ENCODE assay signal across 11 cellular contexts in genomic region chr5:96729156-96729555, GRCh38.
DNase-seq lines count a peak whose midpoint lies in the region; ATAC-seq and TF ChIP-seq lines count a peak whose summit lies in the region.
"Had no signal": no experiment of that assay in that cellular context is flagged by ENCODE, and none has a peak within 500 bp of the region (broad histone marks: within the 10 kb centered on the region; RNA-seq: fewer than 3 reads in every experiment).

No MANE protein-coding gene starts in this region.

- no peaks in the 10 kb centered on the region for H3K9me3 Mint-ChIP-seq in endodermal cell
- H3K9me3 Mint-ChIP-seq: activated B cell treated with CpG ODN at 0.5 μM for 24 hours, immature natural killer cell had no signal

- H3K27me3 ChIP-seq in Loucy (ENCODE audit: insufficient read depth, low read length, poor library complexity, severe bottlenecking) = no peaks in the 10 kb centered on the region
- no peaks in the 10 kb centered on the region for H3K27me3 ChIP-seq in endodermal cell (ENCODE audit: control insufficient read depth, insufficient read depth, low read length, poor library complexity, severe bottlenecking)
- no peaks in the 10 kb centered on the region for H3K27me3 ChIP-seq in osteoblast (ENCODE audit: insufficient read depth, low read length)

- H3K36me3 ChIP-seq in Loucy (ENCODE audit: insufficient read depth, low read length) (peaks cover 5% of the 10 kb centered on the region), endodermal cell (ENCODE audit: control insufficient read depth, insufficient read depth, low read length) (no peaks in the 10 kb centered on the region), osteoblast (ENCODE audit: insufficient read depth, low read length) (peaks cover 29% of the 10 kb centered on the region)

- H2AFZ ChIP-seq in Loucy (ENCODE audit: low read length) (no peak overlapping the region), osteoblast (ENCODE audit: low read length) (no peak overlapping the region)

- H3K4me1 ChIP-seq in Loucy (ENCODE audit: insufficient read depth, low read length, poor library complexity, severe bottlenecking) (no peaks in the 10 kb centered on the region), endodermal cell (ENCODE audit: control insufficient read depth, insufficient read depth, low read length) (peaks cover 4% of the 10 kb centered on the region), osteoblast (ENCODE audit: insufficient read depth, low read length) (peaks cover 2% of the 10 kb centered on the region)

- no peak overlapping the region for H3K4me3 Mint-ChIP-seq in endodermal cell
- H3K4me3 Mint-ChIP-seq: activated B cell treated with CpG ODN at 0.5 μM for 24 hours, immature natural killer cell had no signal

- ATAC-seq in omental fat pad (ENCODE audit: low FRiP score) = no peak

- H3K79me2 ChIP-seq in Loucy (ENCODE audit: insufficient read depth, low read length) (no peaks in the 10 kb centered on the region), osteoblast (ENCODE audit: insufficient read depth, low read length) (peaks cover 42% of the 10 kb centered on the region)

- H3K9me2 ChIP-seq in Loucy (replicated peaks; ENCODE audit: low read depth, low read length) = no peaks in the 10 kb centered on the region

- no peaks in the 10 kb centered on the region for H4K20me1 ChIP-seq in Loucy (ENCODE audit: insufficient read depth, low read length, poor library complexity, severe bottlenecking)
- H4K20me1 ChIP-seq in osteoblast (ENCODE audit: insufficient read depth, low read length) = peaks cover 7% of the 10 kb centered on the region

- H3K4me1 Mint-ChIP-seq in endodermal cell = peaks cover 17% of the 10 kb centered on the region

- TF ChIP-seq CTCF in Loucy (conservative IDR thresholded peaks at IDR 0.05; ENCODE audit: low read length) (peak; percentile 66), endodermal cell (conservative IDR thresholded peaks at IDR 0.05) (peak; percentile 54), osteoblast (IDR thresholded peaks at IDR 0.05; ENCODE audit: extremely low read depth, low read depth, low read length) (peak; percentile 48), omental fat pad (IDR thresholded peaks at IDR 0.05) (no peak)

- H3K9me3 ChIP-seq in Loucy (ENCODE audit: insufficient read depth, low read depth, low read length) = no peaks in the 10 kb centered on the region
- H3K9me3 ChIP-seq in endodermal cell (ENCODE audit: control insufficient read depth, low read length) = no peaks in the 10 kb centered on the region
- H3K9me3 ChIP-seq in osteoblast (ENCODE audit: low read depth, low read length) = no peaks in the 10 kb centered on the region

- H3K4me3 ChIP-seq in Loucy (ENCODE audit: low read length, poor library complexity, severe bottlenecking) (no peak overlapping the region), endodermal cell (ENCODE audit: low read length) (no peak overlapping the region), osteoblast (ENCODE audit: insufficient read depth, low read length) (no peak overlapping the region)

- H3K27ac Mint-ChIP-seq in endodermal cell = no peak overlapping the region
- H3K27ac Mint-ChIP-seq: activated B cell treated with CpG ODN at 0.5 μM for 24 hours had no signal

- H3K36me3 Mint-ChIP-seq in endodermal cell (ENCODE audit: low read depth) = peaks cover 2% of the 10 kb centered on the region

- H3K4me2 ChIP-seq in Loucy (ENCODE audit: low read depth, low read length, poor library complexity, severe bottlenecking) (no peak overlapping the region), osteoblast (ENCODE audit: insufficient read depth, low read length) (no peak overlapping the region)

- DNase-seq in EH (ENCODE audit: low read depth) = peak; percentile 18
- DNase-seq in endodermal cell = no peak
- DNase-seq in osteoblast (ENCODE audit: insufficient read length, low spot score, missing footprints) = peak; percentile 81
- no peak for DNase-seq in omental fat pad (ENCODE audit: low spot score)
- DNase-seq in NCI-H1694 treated with DMSO at 0.1 percent for 48 hours (lab: John Stamatoyannopoulos, UW) = no peak
- DNase-seq in putamen (ENCODE audit: low spot score) = no peak
- DNase-seq: activated B cell treated with CpG ODN at 0.5 μM for 24 hours; activated effector memory CD4-positive, alpha-beta T cell treated with Interleukin-2 at 50 U/mL for 16 hours; immature natural killer cell; NCI-H1930 had no signal

- H3K9ac ChIP-seq in Loucy (ENCODE audit: low read depth, low read length, poor library complexity, severe bottlenecking) (no peak overlapping the region), endodermal cell (ENCODE audit: extremely low read depth, low read length, poor library complexity, severe bottlenecking) (no peak overlapping the region)

- H3K27ac ChIP-seq in endodermal cell (ENCODE audit: low read depth, low read length) = no peak overlapping the region
- H3K27ac ChIP-seq in osteoblast (ENCODE audit: low read depth, low read length) = no peak overlapping the region

- H3F3A ChIP-seq in Loucy (ENCODE audit: low read depth) = no peaks in the 10 kb centered on the region

- no peaks in the 10 kb centered on the region for H3K27me3 Mint-ChIP-seq in endodermal cell (ENCODE audit: insufficient read depth)
- H3K27me3 Mint-ChIP-seq: activated B cell treated with CpG ODN at 0.5 μM for 24 hours had no signal

Comparison
In these comparisons a context has a peak if more than half of its experiments do, and no peak if none do; other contexts are left out.
1. DNase-seq: peak in EH (single experiment) and osteoblast (single experiment); none in endodermal cell (single experiment), omental fat pad (single experiment), NCI-H1694 treated with DMSO at 0.1 percent for 48 hours (single experiment) and putamen (single experiment).
2. CTCF ChIP-seq: peak in Loucy (single experiment), endodermal cell (single experiment) and osteoblast (single experiment); none in omental fat pad (0 of 3).